ENCODE assay signal across 23 cellular contexts in genomic region chr4:129176864-129177263, GRCh38.
A peak's percentile ranks its signal among the peaks of the same experiment; 100 is the strongest.
DNase-seq lines count a peak whose midpoint lies in the region; ATAC-seq and TF ChIP-seq lines count a peak whose summit lies in the region.
"Had no signal": no experiment of that assay in that cellular context is flagged by ENCODE, and none has a peak within 500 bp of the region (broad histone marks: within the 10 kb centered on the region; RNA-seq: fewer than 3 reads in every experiment).

No MANE protein-coding gene starts in this region.

- ATAC-seq in GM18511 (IDR thresholded peaks at IDR 0.05; ENCODE audit: unreplicated experiment): peak; percentile 85
- peak; percentile 88 for ATAC-seq in GM19463 (IDR thresholded peaks at IDR 0.05; ENCODE audit: unreplicated experiment)
- ATAC-seq in HG02884 (IDR thresholded peaks at IDR 0.05; ENCODE audit: unreplicated experiment): peak; percentile 63
- ATAC-seq in HG03520 (IDR thresholded peaks at IDR 0.05; ENCODE audit: unreplicated experiment): peak; percentile 51
- no peak for ATAC-seq in GM19328 (IDR thresholded peaks at IDR 0.05; ENCODE audit: unreplicated experiment)
- ATAC-seq: A549; gastrocnemius medialis; right cardiac atrium; stimulated activated naive CD8-positive, alpha-beta T cell treated with anti-CD3 and anti-CD28 coated beads, Interleukin-15, amount 100 ng/mL, for 72 hours; WTC11 had no signal

- DNase-seq in pons (ENCODE audit: low spot score) (no peak), SKM-1 (lab: John Stamatoyannopoulos, UW; ENCODE audit: unreplicated experiment) (no peak), erythroblast (lab: John Stamatoyannopoulos, UW) (no peak)
- DNase-seq: activated CD4-positive, alpha-beta T cell treated with anti-CD3 and anti-CD28 coated beads, Interleukin-2, amount 10 ng/mL, durations not matched to agents 7 days and 5 days; activated effector memory CD4-positive, alpha-beta T cell treated with Interleukin-2 at 50 U/mL for 16 hours; DMS79; gastrocnemius medialis; H7; NCI-H146; NCI-H2107; NCI-H82; right cardiac atrium; SJCRH30; stimulated activated CD4-positive, alpha-beta T cell treated with anti-CD3 and anti-CD28 coated beads, Interleukin-2, amount 100 ng/mL, for 48 hours; stimulated activated naive CD8-positive, alpha-beta T cell treated with anti-CD3 and anti-CD28 coated beads, Interleukin-15, amount 100 ng/mL, for 72 hours; uterus had no signal

- TF ChIP-seq POLR2A in erythroblast (IDR thresholded peaks at IDR 0.05; ENCODE audit: low read length): no peak
